Comparison of ENCODE assay signal across 33 cellular contexts in the genomic region with DNA sequence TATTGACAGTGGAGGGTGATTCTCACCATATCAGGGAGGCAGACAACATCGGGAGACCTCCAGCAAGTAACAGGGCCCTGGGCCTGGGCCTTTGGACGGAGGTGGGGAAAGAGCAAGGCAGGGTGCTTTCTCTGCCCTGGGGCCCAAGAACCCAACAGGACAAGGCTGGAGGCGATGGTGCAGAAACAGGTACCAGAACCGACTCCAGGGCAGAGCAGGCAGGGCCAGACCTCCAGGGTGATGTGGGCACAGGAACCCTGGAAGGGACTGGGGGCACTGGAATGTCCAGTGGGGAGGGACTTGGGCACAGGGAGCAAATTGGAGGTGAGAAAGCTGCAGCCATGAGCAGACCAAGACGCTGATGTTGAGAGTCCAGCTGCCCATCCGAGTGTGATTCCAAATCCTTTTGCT. TPM values are rescaled to one million over a fixed set of nuclear protein-coding genes. Genes with fewer than 3 reads are reported as not detected.
"Had no signal": no experiment of that assay in that cellular context is flagged by ENCODE, and none has a peak within 500 bp of the region (broad histone marks: within the 10 kb centered on the region; RNA-seq: fewer than 3 reads in every experiment).

No MANE protein-coding gene starts in this region.

- H3K27me3 ChIP-seq: ascending aorta, breast epithelium, cardiac muscle cell, colonic mucosa, gastrocnemius medialis, heart left ventricle had no signal

- ATAC-seq: activated CD4-positive, alpha-beta T cell treated with anti-CD3 and anti-CD28 coated beads for 36 hours; activated naive CD4-positive, alpha-beta T cell treated with anti-CD3 and anti-CD28 coated beads, Interleukin-2, amount 50 U/mL, for 72 hours; activated T-cell treated with anti-CD3 and anti-CD28 coated beads, Interleukin-2, amount 50 U/mL, for 72 hours; effector memory CD8-positive, alpha-beta T cell; gastrocnemius medialis; T-helper 17 cell had no signal

- H3K36me3 ChIP-seq: ascending aorta, breast epithelium, cardiac muscle cell, colonic mucosa, gastrocnemius medialis, heart left ventricle had no signal

- H3K27ac ChIP-seq: ascending aorta, breast epithelium, colonic mucosa, epithelial cell of prostate, gastrocnemius medialis had no signal

- H3K4me1 ChIP-seq: ascending aorta, breast epithelium, colonic mucosa had no signal

- H3K4me3 ChIP-seq: ascending aorta, breast epithelium, cardiac muscle cell, colonic mucosa, dorsolateral prefrontal cortex, gastrocnemius medialis, heart left ventricle had no signal

- DNase-seq: activated CD4-positive, alpha-beta memory T cell treated with anti-CD3 and anti-CD28 coated beads for 36 hours; activated CD4-positive, alpha-beta T cell treated with anti-CD3 and anti-CD28 coated beads for 36 hours; activated CD4-positive, alpha-beta T cell treated with anti-CD3 and anti-CD28 coated beads, Interleukin-2, amount 10 ng/mL, durations not matched to agents 24 days and 14 days; activated CD4-positive, CD25-positive, alpha-beta regulatory T cell; activated CD4-positive, CD25-positive, alpha-beta regulatory T cell treated with anti-CD3 and anti-CD28 coated beads, Interleukin-2, amount 50 U/mL, for 72 hours; activated CD8-positive, alpha-beta memory T cell treated with anti-CD3 and anti-CD28 coated beads, Interleukin-2, amount 50 U/mL, for 48 hours; activated gamma-delta T cell; activated naive CD4-positive, alpha-beta T cell; activated naive CD4-positive, alpha-beta T cell treated with anti-CD3 and anti-CD28 coated beads, Interleukin-2, amount 10 ng/mL, durations not matched to agents 7 days and 5 days; activated naive CD8-positive, alpha-beta T cell treated with anti-CD3 and anti-CD28 coated beads, Interleukin-2, amount 10 ng/mL, durations not matched to agents 7 days and 5 days; activated T-cell treated with anti-CD3 and anti-CD28 coated beads for 4 hours; activated T-cell treated with anti-CD3 and anti-CD28 coated beads, Interleukin-2, amount 50 U/mL, for 24 hours; activated T-cell treated with anti-CD3 and anti-CD28 coated beads, Interleukin-2, amount 50 U/mL, for 72 hours; central memory CD4-positive, alpha-beta T cell; cerebellar nuclear complex; colonic mucosa; dorsolateral prefrontal cortex; effector CD4-positive, alpha-beta T cell; effector memory CD8-positive, alpha-beta T cell; foreskin fibroblast; gastrocnemius medialis; glutamatergic neuron; heart left ventricle; T-helper 1 cell; T-helper 17 cell; T1000 had no signal

- H3K9me3 ChIP-seq: ascending aorta, breast epithelium, colonic mucosa, gastrocnemius medialis, heart left ventricle had no signal

RNA-seq across cellular contexts. Expression of a gene that starts 44.4 kb away (rescaled TPM):
- total RNA-seq: activated CD4-positive, alpha-beta memory T cell treated with anti-CD3 and anti-CD28 coated beads for 36 hours; activated CD4-positive, alpha-beta T cell treated with anti-CD3 and anti-CD28 coated beads for 36 hours; activated CD4-positive, alpha-beta T cell treated with anti-CD3 and anti-CD28 coated beads, Interleukin-2, amount 10 ng/mL, durations not matched to agents 24 days and 14 days; activated naive CD4-positive, alpha-beta T cell treated with anti-CD3 and anti-CD28 coated beads, Interleukin-2, amount 50 U/mL, for 72 hours; activated naive CD8-positive, alpha-beta T cell treated with anti-CD3 and anti-CD28 coated beads, Interleukin-2, amount 10 ng/mL, durations not matched to agents 7 days and 5 days; activated T-cell treated with anti-CD3 and anti-CD28 coated beads, Interleukin-2, amount 50 U/mL, for 72 hours; ascending aorta; breast epithelium; colonic mucosa; endothelial cell of umbilical vein; gastrocnemius medialis; heart left ventricle; T-helper 17 cell had no signal
- polyA plus RNA-seq: endothelial cell of umbilical vein, esophagus, heart left ventricle had no signal
